In the genomic region with DNA sequence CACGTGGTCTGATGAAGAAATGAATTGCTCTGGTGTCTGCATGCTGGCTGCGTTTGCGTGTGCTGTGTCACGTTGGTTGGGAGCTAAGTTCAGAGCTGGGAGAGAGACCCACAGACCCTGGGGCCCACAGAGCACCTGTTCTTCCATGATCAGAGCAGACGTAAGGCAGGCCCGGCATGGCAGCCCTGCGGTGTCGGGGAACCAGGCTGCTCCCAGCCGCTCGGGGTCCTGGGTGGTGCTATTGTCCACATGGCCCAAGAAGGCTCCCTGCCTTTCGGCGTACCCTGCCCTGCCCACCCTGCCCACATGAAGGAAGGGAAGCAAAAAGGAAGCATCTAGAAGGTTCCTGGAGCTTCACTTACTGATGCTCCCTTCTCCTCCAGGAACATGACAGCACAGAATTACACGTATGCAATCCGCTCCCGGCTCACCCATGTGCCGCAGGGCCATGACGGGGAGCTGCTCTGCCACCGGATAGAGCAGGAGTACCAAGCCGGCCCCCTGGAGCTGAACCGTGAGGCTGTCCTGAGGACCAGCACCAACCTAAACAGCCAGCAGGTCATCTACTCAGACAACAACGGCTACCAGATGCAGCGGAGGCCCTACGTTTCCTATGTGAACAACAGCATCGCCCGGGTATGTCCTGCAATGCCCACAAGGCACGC, we compare ENCODE assay signal across 15 cellular contexts. TPM values are rescaled to one million over a fixed set of nuclear protein-coding genes. Genes with fewer than 3 reads are reported as not detected.
DNase-seq lines count a peak whose midpoint lies in the region; ATAC-seq and TF ChIP-seq lines count a peak whose summit lies in the region.
"Had no signal": no experiment of that assay in that cellular context is flagged by ENCODE, and none has a peak within 500 bp of the region (broad histone marks: within the 10 kb centered on the region; RNA-seq: fewer than 3 reads in every experiment).

No MANE protein-coding gene starts in this region.

- no peak overlapping the region for H3K4me2 ChIP-seq in osteoblast (ENCODE audit: insufficient read depth, low read length)
- H3K4me2 ChIP-seq: BLaER1 had no signal

- H3K36me3 Mint-ChIP-seq in activated CD8-positive, alpha-beta memory T cell treated with anti-CD3 and anti-CD28 coated beads, Interleukin-2, amount 10 ng/mL, durations not matched to agents 7 days and 5 days, result peaks cover 67% of the 10 kb centered on the region
- peaks cover 42% of the 10 kb centered on the region for H3K36me3 Mint-ChIP-seq in effector memory CD8-positive, alpha-beta T cell (ENCODE audit: insufficient read depth)
- H3K36me3 Mint-ChIP-seq in chondrocyte (ENCODE audit: low read depth), result peaks cover 27% of the 10 kb centered on the region

- peaks cover 18% of the 10 kb centered on the region for H3K4me1 Mint-ChIP-seq in activated CD8-positive, alpha-beta memory T cell treated with anti-CD3 and anti-CD28 coated beads, Interleukin-2, amount 10 ng/mL, durations not matched to agents 7 days and 5 days
- peaks cover 8 to 14% of the 10 kb centered on the region in 2 donors for H3K4me1 Mint-ChIP-seq in effector memory CD8-positive, alpha-beta T cell (ENCODE audit: low read depth in 2 of 2)
- no peaks in the 10 kb centered on the region for H3K4me1 Mint-ChIP-seq in chondrocyte (ENCODE audit: low read depth)

- H3K27ac Mint-ChIP-seq in activated CD8-positive, alpha-beta memory T cell treated with anti-CD3 and anti-CD28 coated beads, Interleukin-2, amount 10 ng/mL, durations not matched to agents 7 days and 5 days, result peak overlapping the region; percentile 44
- peak overlapping the region; percentile 75 to 83 for H3K27ac Mint-ChIP-seq in effector memory CD8-positive, alpha-beta T cell
- H3K27ac Mint-ChIP-seq in chondrocyte (ENCODE audit: unreplicated experiment), result no peak overlapping the region

- no peak for TF ChIP-seq CTCF in osteoblast (IDR thresholded peaks at IDR 0.05; ENCODE audit: extremely low read depth, low read depth, low read length)
- no peak for TF ChIP-seq CTCF in chondrocyte (IDR thresholded peaks at IDR 0.05)

- H3K36me3 ChIP-seq in KOPT-K1 (ENCODE audit: insufficient read depth, low read length) (peaks cover 92% of the 10 kb centered on the region), osteoblast (ENCODE audit: insufficient read depth, low read length) (peaks cover 25% of the 10 kb centered on the region)

- H3K9me3 ChIP-seq in KOPT-K1 (ENCODE audit: insufficient read depth, low read length, poor library complexity, severe bottlenecking) (peaks cover 8% of the 10 kb centered on the region), osteoblast (ENCODE audit: low read depth, low read length) (peaks cover 5% of the 10 kb centered on the region)

- H3K79me2 ChIP-seq in osteoblast (ENCODE audit: insufficient read depth, low read length), result no peaks in the 10 kb centered on the region

- CTCF ChIA-PET in activated CD8-positive, alpha-beta memory T cell treated with anti-CD3 and anti-CD28 coated beads, Interleukin-2, amount 10 ng/mL, durations not matched to agents 7 days and 5 days (lab: Charles Lee), result no interaction called here

- no peak overlapping the region for H3K4me3 ChIP-seq in osteoblast (ENCODE audit: insufficient read depth, low read length)
- H3K4me3 ChIP-seq: BLaER1, GM23248 had no signal

- no peaks in the 10 kb centered on the region for H3K27me3 ChIP-seq in osteoblast (ENCODE audit: insufficient read depth, low read length)
- H3K27me3 ChIP-seq: BLaER1 had no signal

- H2AFZ ChIP-seq in osteoblast (ENCODE audit: low read length), result no peak overlapping the region
- H2AFZ ChIP-seq: GM23248 had no signal

- no peaks in the 10 kb centered on the region for H3K4me1 ChIP-seq in osteoblast (ENCODE audit: insufficient read depth, low read length)

- peaks cover 4% of the 10 kb centered on the region for H3K9me3 Mint-ChIP-seq in activated CD8-positive, alpha-beta memory T cell treated with anti-CD3 and anti-CD28 coated beads, Interleukin-2, amount 10 ng/mL, durations not matched to agents 7 days and 5 days (ENCODE audit: low read depth)
- H3K9me3 Mint-ChIP-seq in effector memory CD8-positive, alpha-beta T cell, result no peaks in the 10 kb centered on the region
- H3K9me3 Mint-ChIP-seq in chondrocyte (ENCODE audit: low read depth), result peaks cover 10% of the 10 kb centered on the region

- no peak for DNase-seq in activated CD8-positive, alpha-beta memory T cell treated with anti-CD3 and anti-CD28 coated beads, Interleukin-2, amount 10 ng/mL, durations not matched to agents 7 days and 5 days
- DNase-seq in activated CD8-positive, alpha-beta memory T cell treated with anti-CD3 and anti-CD28 coated beads, Interleukin-2, amount 50 U/mL, for 48 hours, result no peak
- DNase-seq in effector memory CD8-positive, alpha-beta T cell, result no peak
- DNase-seq in osteoblast (ENCODE audit: insufficient read length, low spot score, missing footprints) (peak; percentile 62), NCI-H1436 treated with DMSO at 0.1 percent for 48 hours (lab: John Stamatoyannopoulos, UW) (no peak), chondrocyte (ENCODE audit: low spot score) (no peak)
- DNase-seq in activated CD4-positive, alpha-beta T cell treated with anti-CD3 and anti-CD28 coated beads, Interleukin-2, amount 50 U/mL, for 1 hour, result no peak
- DNase-seq: 8988T, AML-193, Calu3, DMS 273 treated with DMSO at 0.1 percent for 48 hours, GM23248 had no signal

- H4K20me1 ChIP-seq in osteoblast (ENCODE audit: insufficient read depth, low read length), result no peaks in the 10 kb centered on the region
- H4K20me1 ChIP-seq: BLaER1 had no signal

- H3K27ac ChIP-seq in KOPT-K1 (ENCODE audit: low read depth, low read length, poor library complexity, severe bottlenecking), result peak overlapping the region; percentile 72
- no peak overlapping the region for H3K27ac ChIP-seq in osteoblast (ENCODE audit: low read depth, low read length)
- H3K27ac ChIP-seq: BLaER1, GM23248, HL-60 had no signal

- peak; percentile 3 for ATAC-seq in activated CD8-positive, alpha-beta memory T cell treated with anti-CD3 and anti-CD28 coated beads, Interleukin-2, amount 10 ng/mL, durations not matched to agents 7 days and 5 days
- ATAC-seq in effector memory CD8-positive, alpha-beta T cell (replicated peaks), result no peak

- no peaks in the 10 kb centered on the region for H3K27me3 Mint-ChIP-seq in activated CD8-positive, alpha-beta memory T cell treated with anti-CD3 and anti-CD28 coated beads, Interleukin-2, amount 10 ng/mL, durations not matched to agents 7 days and 5 days
- no peaks in the 10 kb centered on the region for H3K27me3 Mint-ChIP-seq in effector memory CD8-positive, alpha-beta T cell
- H3K27me3 Mint-ChIP-seq in chondrocyte (ENCODE audit: low read depth), result no peaks in the 10 kb centered on the region

- no peak overlapping the region for H3K4me3 Mint-ChIP-seq in activated CD8-positive, alpha-beta memory T cell treated with anti-CD3 and anti-CD28 coated beads, Interleukin-2, amount 10 ng/mL, durations not matched to agents 7 days and 5 days
- peak overlapping the region in 1 of 2 donors; percentile 27 for H3K4me3 Mint-ChIP-seq in effector memory CD8-positive, alpha-beta T cell
- H3K4me3 Mint-ChIP-seq in chondrocyte (ENCODE audit: unreplicated experiment), result no peak overlapping the region

RNA-seq across cellular contexts. Expression of gene MRFAP1, which starts 30.9 kb away (rescaled TPM):
- total RNA-seq in activated CD8-positive, alpha-beta memory T cell treated with anti-CD3 and anti-CD28 coated beads, Interleukin-2, amount 10 ng/mL, durations not matched to agents 7 days and 5 days, result 100 to 1,000 TPM; 109 to 122 TPM
- total RNA-seq in osteoblast, result 94.1 and 95.2 TPM in 2 replicates
- 247 to 293 TPM (median 250 TPM) in 3 replicates for total RNA-seq in chondrocyte

RNA-seq across cellular contexts. Expression of gene MAN2B2, which starts 34.6 kb away (rescaled TPM):
- total RNA-seq in activated CD8-positive, alpha-beta memory T cell treated with anti-CD3 and anti-CD28 coated beads, Interleukin-2, amount 10 ng/mL, durations not matched to agents 7 days and 5 days, result 10 to 100 TPM; 28.0 to 33.1 TPM
- 26.8 and 28.2 TPM in 2 replicates for total RNA-seq in osteoblast
- 36.7 to 46.4 TPM (median 44.1 TPM) in 3 replicates for total RNA-seq in chondrocyte
